1 cellular context compared by ENCODE assay signal in the genomic region with DNA sequence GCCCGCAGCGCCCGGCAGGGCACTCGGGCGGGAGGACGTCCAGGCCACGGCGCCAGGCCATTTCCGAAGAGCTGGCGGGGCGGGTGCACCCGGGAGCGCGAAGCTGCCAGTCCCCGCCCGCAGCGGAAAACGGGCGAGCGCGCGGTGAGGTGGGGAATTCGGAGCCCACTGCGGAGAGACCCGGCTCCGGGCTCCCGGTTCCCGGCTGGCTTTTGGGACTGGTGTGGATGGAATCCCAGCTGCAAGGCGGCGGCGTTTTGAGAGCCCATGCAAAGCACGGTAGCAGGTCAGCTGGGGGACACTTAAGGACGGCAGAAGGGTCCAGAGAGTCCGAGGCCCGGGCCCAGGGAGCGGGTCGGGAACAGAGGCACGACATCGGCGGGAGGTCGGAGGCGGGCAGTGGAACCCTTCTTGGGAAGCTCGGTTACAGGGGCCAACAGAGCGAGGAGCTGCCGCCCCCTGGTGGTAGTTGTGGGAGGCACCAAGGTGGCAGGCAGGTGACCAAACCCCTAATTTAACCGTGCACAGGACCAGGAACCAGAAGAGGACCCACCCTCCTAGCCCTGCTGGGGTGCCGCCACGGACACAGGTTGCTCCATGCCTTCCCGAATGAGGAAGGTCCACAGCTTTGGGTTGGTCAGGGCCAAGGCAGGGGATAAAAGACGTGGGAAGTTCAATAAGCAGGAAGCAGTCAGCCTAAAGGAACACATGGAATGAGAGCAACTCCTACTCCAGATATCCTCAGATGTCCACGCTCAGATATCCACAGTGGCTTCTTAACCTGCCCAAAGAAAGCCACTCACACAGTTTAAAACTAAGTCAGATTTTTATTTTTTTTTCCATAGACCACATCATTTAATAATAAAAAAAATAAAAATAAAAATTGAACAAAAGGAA.
A peak's percentile ranks its signal among the peaks of the same experiment; 100 is the strongest.
TF ChIP-seq lines count a peak whose summit lies in the region.

No MANE protein-coding gene starts in this region.

TF ChIP-seq in HepG2, 621 proteins besides CTCF, POLR2A, EP300 and RAD21 (continued from another document and continues in another):
- TF ChIP-seq MAZ (IDR thresholded peaks at IDR 0.05; ENCODE audit: borderline replicate concordance, low read depth, low read length) (0 out of 2 replicates have a peak, but pooled peaks have one; percentile 20), MAZ (CRISPR knock-in tag; IDR thresholded peaks at IDR 0.05; ENCODE audit: low read depth) (peak; percentile 90), ZNF367 (CRISPR knock-in tag; IDR thresholded peaks at IDR 0.05; ENCODE audit: borderline replicate concordance) (0 out of 2 replicates have a peak, but pooled peaks have one; percentile 58), ZNF383 (CRISPR knock-in tag; IDR thresholded peaks at IDR 0.05; ENCODE audit: borderline replicate concordance) (peak; percentile 84; the same call in 1 of the 2 replicates), ZNF296 (CRISPR knock-in tag; conservative IDR thresholded peaks at IDR 0.05) (no peak), ATF7 (IDR thresholded peaks at IDR 0.05) (no peak), ATF7 (CRISPR knock-in tag; IDR thresholded peaks at IDR 0.05) (peak; percentile 20; the same call in 1 of the 2 replicates), TMF1 (CRISPR knock-in tag; IDR thresholded peaks at IDR 0.05; ENCODE audit: low read depth) (no peak), POLR2G (IDR thresholded peaks at IDR 0.05; ENCODE audit: low read depth, low read length) (peak; percentile 93), SMARCC2 (IDR thresholded peaks at IDR 0.05) (no peak), ZNF280D (CRISPR knock-in tag; IDR thresholded peaks at IDR 0.05) (peak; percentile 66), MIER3 (CRISPR knock-in tag; IDR thresholded peaks at IDR 0.05; ENCODE audit: borderline replicate concordance) (peak; percentile 82), SMC3 (IDR thresholded peaks at IDR 0.05; ENCODE audit: low read length) (peak; percentile 86), SMAD9 (CRISPR knock-in tag; IDR thresholded peaks at IDR 0.05) (no peak; the same call in 1 of the 2 replicates), HMG20A (CRISPR knock-in tag; IDR thresholded peaks at IDR 0.05; ENCODE audit: borderline replicate concordance) (no peak), ZNF737 (CRISPR knock-in tag; IDR thresholded peaks at IDR 0.05; ENCODE audit: borderline replicate concordance) (no peak), ZNF816 (CRISPR knock-in tag; IDR thresholded peaks at IDR 0.05; ENCODE audit: borderline replicate concordance) (no peak; the same call in 1 of the 2 replicates), ATF7-NPFF (CRISPR knock-in tag; IDR thresholded peaks at IDR 0.05; ENCODE audit: low read depth) (peak; percentile 72; the same call in 1 of the 2 replicates), TGIF2 (CRISPR knock-in tag; IDR thresholded peaks at IDR 0.05) (no peak), ZNF563 (CRISPR knock-in tag; IDR thresholded peaks at IDR 0.05) (peak; percentile 70), SRF (IDR thresholded peaks at IDR 0.05; ENCODE audit: low read depth, low read length) (no peak), ZNF549 (CRISPR knock-in tag; IDR thresholded peaks at IDR 0.05) (no peak; the same call in 1 of the 2 replicates), HOXA9 (CRISPR knock-in tag; IDR thresholded peaks at IDR 0.05; ENCODE audit: borderline replicate concordance) (peak; percentile 86), HOXD1 (CRISPR knock-in tag; IDR thresholded peaks at IDR 0.05) (peak; percentile 92), ZFYVE20 (CRISPR knock-in tag; IDR thresholded peaks at IDR 0.05; ENCODE audit: borderline replicate concordance, low read depth) (no peak), ZSCAN29 (CRISPR knock-in tag; conservative IDR thresholded peaks at IDR 0.05) (peak; percentile 88), RBFOX2 (IDR thresholded peaks at IDR 0.05; ENCODE audit: low read depth, low read length) (peak; percentile 81), RBM22 (optimal IDR thresholded peaks at IDR 0.05; ENCODE audit: low read length) (peak; percentile 100), ZNF205 (CRISPR knock-in tag; IDR thresholded peaks at IDR 0.05) (peak; percentile 83), MYPOP (CRISPR knock-in tag; IDR thresholded peaks at IDR 0.05) (peak; percentile 62; the same call in 1 of the 2 replicates), TERF1 (CRISPR knock-in tag; IDR thresholded peaks at IDR 0.05) (0 out of 2 replicates have a peak, but pooled peaks have one; percentile 64), ZNF263 (CRISPR knock-in tag; IDR thresholded peaks at IDR 0.05) (peak; percentile 72), HNF1B (CRISPR knock-in tag; IDR thresholded peaks at IDR 0.05) (peak; percentile 94), ZNF777 (CRISPR knock-in tag; IDR thresholded peaks at IDR 0.05) (peak; percentile 90; the same call in 1 of the 2 replicates), ZFP36L1 (CRISPR knock-in tag; IDR thresholded peaks at IDR 0.05) (peak; percentile 71), ZBTB1 (CRISPR knock-in tag; IDR thresholded peaks at IDR 0.05; ENCODE audit: borderline replicate concordance) (no peak), ZBTB46 (CRISPR knock-in tag; IDR thresholded peaks at IDR 0.05; ENCODE audit: borderline replicate concordance) (no peak), SUZ12 (IDR thresholded peaks at IDR 0.05; ENCODE audit: low read depth, low read length) (peak; percentile 27; the same call in 1 of the 2 replicates), CENPT (CRISPR knock-in tag; IDR thresholded peaks at IDR 0.05; ENCODE audit: low read depth) (no peak; the same call in 1 of the 2 replicates)
- TF ChIP-seq, protein P1, sequence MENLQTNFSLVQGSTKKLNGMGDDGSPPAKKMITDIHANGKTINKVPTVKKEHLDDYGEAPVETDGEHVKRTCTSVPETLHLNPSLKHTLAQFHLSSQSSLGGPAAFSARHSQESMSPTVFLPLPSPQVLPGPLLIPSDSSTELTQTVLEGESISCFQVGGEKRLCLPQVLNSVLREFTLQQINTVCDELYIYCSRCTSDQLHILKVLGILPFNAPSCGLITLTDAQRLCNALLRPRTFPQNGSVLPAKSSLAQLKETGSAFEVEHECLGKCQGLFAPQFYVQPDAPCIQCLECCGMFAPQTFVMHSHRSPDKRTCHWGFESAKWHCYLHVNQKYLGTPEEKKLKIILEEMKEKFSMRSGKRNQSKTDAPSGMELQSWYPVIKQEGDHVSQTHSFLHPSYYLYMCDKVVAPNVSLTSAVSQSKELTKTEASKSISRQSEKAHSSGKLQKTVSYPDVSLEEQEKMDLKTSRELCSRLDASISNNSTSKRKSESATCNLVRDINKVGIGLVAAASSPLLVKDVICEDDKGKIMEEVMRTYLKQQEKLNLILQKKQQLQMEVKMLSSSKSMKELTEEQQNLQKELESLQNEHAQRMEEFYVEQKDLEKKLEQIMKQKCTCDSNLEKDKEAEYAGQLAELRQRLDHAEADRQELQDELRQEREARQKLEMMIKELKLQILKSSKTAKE (CRISPR knock-in tag; IDR thresholded peaks at IDR 0.05; ENCODE audit: borderline replicate concordance): no peak
- TF ChIP-seq, protein P2, sequence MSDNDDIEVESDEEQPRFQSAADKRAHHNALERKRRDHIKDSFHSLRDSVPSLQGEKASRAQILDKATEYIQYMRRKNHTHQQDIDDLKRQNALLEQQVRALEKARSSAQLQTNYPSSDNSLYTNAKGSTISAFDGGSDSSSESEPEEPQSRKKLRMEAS (IDR thresholded peaks at IDR 0.05): no peak
- TF ChIP-seq, protein P3, sequence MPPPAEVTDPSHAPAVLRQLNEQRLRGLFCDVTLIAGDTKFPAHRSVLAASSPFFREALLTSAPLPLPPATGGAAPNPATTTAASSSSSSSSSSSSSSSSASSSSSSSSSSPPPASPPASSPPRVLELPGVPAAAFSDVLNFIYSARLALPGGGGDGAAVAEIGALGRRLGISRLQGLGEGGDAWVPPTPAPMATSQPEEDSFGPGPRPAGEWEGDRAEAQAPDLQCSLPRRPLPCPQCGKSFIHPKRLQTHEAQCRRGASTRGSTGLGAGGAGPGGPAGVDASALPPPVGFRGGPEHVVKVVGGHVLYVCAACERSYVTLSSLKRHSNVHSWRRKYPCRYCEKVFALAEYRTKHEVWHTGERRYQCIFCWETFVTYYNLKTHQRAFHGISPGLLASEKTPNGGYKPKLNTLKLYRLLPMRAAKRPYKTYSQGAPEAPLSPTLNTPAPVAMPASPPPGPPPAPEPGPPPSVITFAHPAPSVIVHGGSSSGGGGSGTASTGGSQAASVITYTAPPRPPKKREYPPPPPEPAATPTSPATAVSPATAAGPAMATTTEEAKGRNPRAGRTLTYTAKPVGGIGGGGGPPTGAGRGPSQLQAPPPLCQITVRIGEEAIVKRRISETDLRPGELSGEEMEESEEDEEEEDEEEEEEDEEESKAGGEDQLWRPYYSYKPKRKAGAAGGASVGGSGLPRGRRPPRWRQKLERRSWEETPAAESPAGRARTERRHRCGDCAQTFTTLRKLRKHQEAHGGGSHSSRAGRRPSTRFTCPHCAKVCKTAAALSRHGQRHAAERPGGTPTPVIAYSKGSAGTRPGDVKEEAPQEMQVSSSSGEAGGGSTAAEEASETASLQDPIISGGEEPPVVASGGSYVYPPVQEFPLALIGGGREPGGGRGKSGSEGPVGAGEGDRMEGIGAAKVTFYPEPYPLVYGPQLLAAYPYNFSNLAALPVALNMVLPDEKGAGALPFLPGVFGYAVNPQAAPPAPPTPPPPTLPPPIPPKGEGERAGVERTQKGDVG (CRISPR knock-in tag; IDR thresholded peaks at IDR 0.05; ENCODE audit: borderline replicate concordance): peak; percentile 49; the same call in 1 of the 2 replicates
- TF ChIP-seq, protein P4, sequence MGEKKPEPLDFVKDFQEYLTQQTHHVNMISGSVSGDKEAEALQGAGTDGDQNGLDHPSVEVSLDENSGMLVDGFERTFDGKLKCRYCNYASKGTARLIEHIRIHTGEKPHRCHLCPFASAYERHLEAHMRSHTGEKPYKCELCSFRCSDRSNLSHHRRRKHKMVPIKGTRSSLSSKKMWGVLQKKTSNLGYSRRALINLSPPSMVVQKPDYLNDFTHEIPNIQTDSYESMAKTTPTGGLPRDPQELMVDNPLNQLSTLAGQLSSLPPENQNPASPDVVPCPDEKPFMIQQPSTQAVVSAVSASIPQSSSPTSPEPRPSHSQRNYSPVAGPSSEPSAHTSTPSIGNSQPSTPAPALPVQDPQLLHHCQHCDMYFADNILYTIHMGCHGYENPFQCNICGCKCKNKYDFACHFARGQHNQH (CRISPR knock-in tag; IDR thresholded peaks at IDR 0.05): peak; percentile 95
